Comparison of ENCODE assay signal across 20 cellular contexts in the genomic region with DNA sequence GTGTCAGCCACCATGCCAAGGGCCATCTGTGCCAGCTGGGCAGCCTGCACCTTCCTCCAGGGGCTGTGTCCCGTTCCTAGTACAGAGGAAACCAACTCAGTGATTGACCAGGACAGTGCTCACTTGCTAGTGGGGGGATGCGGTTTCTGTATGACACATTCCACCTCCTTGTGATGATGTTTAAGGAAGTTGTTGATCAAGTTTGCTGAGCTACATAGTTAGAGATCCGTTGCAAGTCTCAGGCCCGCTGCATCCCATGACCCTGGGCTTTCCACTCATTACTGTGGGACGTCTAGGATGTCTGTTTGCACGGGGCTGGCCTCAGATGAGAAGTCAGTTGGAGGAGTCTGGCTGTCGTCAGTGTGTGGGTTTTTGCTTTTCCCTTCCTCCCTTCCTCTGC. TPM values are rescaled to one million over a fixed set of nuclear protein-coding genes. Genes with fewer than 3 reads are reported as not detected.
DNase-seq lines count a peak whose midpoint lies in the region; ATAC-seq and TF ChIP-seq lines count a peak whose summit lies in the region.
"Had no signal": no experiment of that assay in that cellular context is flagged by ENCODE, and none has a peak within 500 bp of the region (broad histone marks: within the 10 kb centered on the region; RNA-seq: fewer than 3 reads in every experiment).

No MANE protein-coding gene starts in this region.

- H3K4me3 ChIP-seq in lower lobe of right lung (no peak overlapping the region), upper lobe of right lung (no peak overlapping the region), OCI-LY7 (ENCODE audit: low read depth, low read length, poor library complexity, severe bottlenecking) (no peak overlapping the region)
- H3K4me3 ChIP-seq: body of pancreas, MG63, sigmoid colon had no signal

- peaks cover 75% of the 10 kb centered on the region for H3K36me3 Mint-ChIP-seq in stimulated activated naive CD8-positive, alpha-beta T cell treated with anti-CD3 and anti-CD28 coated beads, Interleukin-15, Interleukin-2, amounts not matched to agents 100 ng/mL and 50 ng/mL, for 24 hours (ENCODE audit: low read depth)
- peaks cover 54% of the 10 kb centered on the region for H3K36me3 Mint-ChIP-seq in activated T-helper 1 cell treated with anti-CD3 and anti-CD28 coated beads, Interleukin-12 subunit alpha, Interleukin-12 subunit beta, Interleukin-2, Interleukin-4 antibody, amounts not matched to agents 30 ng/mL and 10 ng/mL and 1 ng/mL, durations not matched to agents 14 hours and 24 hours and 36 hours (ENCODE audit: low read depth)

- H3K36me3 ChIP-seq in lower lobe of right lung (peaks cover 100% of the 10 kb centered on the region), upper lobe of right lung (peaks cover 95% of the 10 kb centered on the region), OCI-LY7 (ENCODE audit: insufficient read depth, low read length) (peaks cover 4% of the 10 kb centered on the region; the same call in 1 of the 2 replicates)

- POLR2A ChIA-PET in OCI-LY7 (lab: Charles Lee), result no interaction called here

- no peak overlapping the region for H3K4me3 Mint-ChIP-seq in stimulated activated naive CD8-positive, alpha-beta T cell treated with anti-CD3 and anti-CD28 coated beads, Interleukin-15, Interleukin-2, amounts not matched to agents 100 ng/mL and 50 ng/mL, for 24 hours
- no peak overlapping the region for H3K4me3 Mint-ChIP-seq in activated T-helper 1 cell treated with anti-CD3 and anti-CD28 coated beads, Interleukin-12 subunit alpha, Interleukin-12 subunit beta, Interleukin-2, Interleukin-4 antibody, amounts not matched to agents 30 ng/mL and 10 ng/mL and 1 ng/mL, durations not matched to agents 14 hours and 24 hours and 36 hours
- H3K4me3 Mint-ChIP-seq: activated naive CD4-positive, alpha-beta T cell treated with anti-CD3 and anti-CD28 coated beads, Interleukin-2, amount 50 U/mL, for 24 hours had no signal

- intact Hi-C loops in activated T-helper 1 cell treated with anti-CD3 and anti-CD28 coated beads, Interleukin-12 subunit alpha, Interleukin-12 subunit beta, Interleukin-2, Interleukin-4 antibody, amounts not matched to agents 30 ng/mL and 10 ng/mL and 1 ng/mL, durations not matched to agents 14 hours and 24 hours and 36 hours (cut with micrococcal nuclease), result no loop called here
- intact Hi-C loops in lower lobe of right lung (cut with DNase I) (no loop called here), upper lobe of right lung (cut with DNase I) (no loop called here), OCI-LY7 (cut with micrococcal nuclease; ENCODE audit: unreplicated experiment) (no loop called here)

- CTCF ChIA-PET in OCI-LY7 (lab: Charles Lee; ENCODE audit: unreplicated experiment), result no interaction called here

- H3K27me3 Mint-ChIP-seq in stimulated activated naive CD8-positive, alpha-beta T cell treated with anti-CD3 and anti-CD28 coated beads, Interleukin-15, Interleukin-2, amounts not matched to agents 100 ng/mL and 50 ng/mL, for 24 hours, result no peaks in the 10 kb centered on the region
- no peaks in the 10 kb centered on the region for H3K27me3 Mint-ChIP-seq in activated T-helper 1 cell treated with anti-CD3 and anti-CD28 coated beads, Interleukin-12 subunit alpha, Interleukin-12 subunit beta, Interleukin-2, Interleukin-4 antibody, amounts not matched to agents 30 ng/mL and 10 ng/mL and 1 ng/mL, durations not matched to agents 14 hours and 24 hours and 36 hours (ENCODE audit: insufficient read depth)
- H3K27me3 Mint-ChIP-seq: activated naive CD4-positive, alpha-beta T cell treated with anti-CD3 and anti-CD28 coated beads, Interleukin-2, amount 50 U/mL, for 24 hours had no signal

- no peaks in the 10 kb centered on the region for H3K4me1 ChIP-seq in lower lobe of right lung
- no peaks in the 10 kb centered on the region for H3K4me1 ChIP-seq in upper lobe of right lung
- H3K4me1 ChIP-seq in OCI-LY7 (ENCODE audit: insufficient read depth, low read length, poor library complexity, severe bottlenecking), result no peaks in the 10 kb centered on the region
- H3K4me1 ChIP-seq: body of pancreas, sigmoid colon had no signal

- no TSS peak for BruUV-seq in OCI-LY7 (replicated peaks; lab: Mats Ljungman, UMichigan)

- H3K79me2 ChIP-seq in OCI-LY7 (ENCODE audit: insufficient read depth, low read depth, low read length), result no peaks in the 10 kb centered on the region

- H3K9me3 ChIP-seq in lower lobe of right lung (no peaks in the 10 kb centered on the region), upper lobe of right lung (no peaks in the 10 kb centered on the region), OCI-LY7 (ENCODE audit: low read length) (no peaks in the 10 kb centered on the region)
- H3K9me3 ChIP-seq: body of pancreas, MG63, sigmoid colon had no signal

- no peaks in the 10 kb centered on the region for H3K9me3 Mint-ChIP-seq in stimulated activated naive CD8-positive, alpha-beta T cell treated with anti-CD3 and anti-CD28 coated beads, Interleukin-15, Interleukin-2, amounts not matched to agents 100 ng/mL and 50 ng/mL, for 24 hours
- H3K9me3 Mint-ChIP-seq in activated T-helper 1 cell treated with anti-CD3 and anti-CD28 coated beads, Interleukin-12 subunit alpha, Interleukin-12 subunit beta, Interleukin-2, Interleukin-4 antibody, amounts not matched to agents 30 ng/mL and 10 ng/mL and 1 ng/mL, durations not matched to agents 14 hours and 24 hours and 36 hours, result no peaks in the 10 kb centered on the region
- H3K9me3 Mint-ChIP-seq: activated naive CD4-positive, alpha-beta T cell treated with anti-CD3 and anti-CD28 coated beads, Interleukin-2, amount 50 U/mL, for 24 hours had no signal

- no peak for DNase-seq in stimulated activated naive CD8-positive, alpha-beta T cell treated with anti-CD3 and anti-CD28 coated beads, Interleukin-15, Interleukin-2, amounts not matched to agents 100 U/mL and 50 U/mL, for 24 hours
- DNase-seq in activated T-helper 1 cell treated with anti-CD3 and anti-CD28 coated beads, Interleukin-12 subunit alpha, Interleukin-12 subunit beta, Interleukin-2, Interleukin-4 antibody, amounts not matched to agents 30 ng/mL and 10 ng/mL and 1 ng/mL, durations not matched to agents 14 hours and 24 hours and 36 hours (ENCODE audit: low spot score), result no peak
- DNase-seq in lower lobe of right lung (peak; percentile 48), upper lobe of right lung (no peak), SIG-M5 treated with dmso at 0.1 percent for 504 hours (lab: John Stamatoyannopoulos, UW; ENCODE audit: unreplicated experiment) (no peak), OCI-LY7 (ENCODE audit: low spot score) (no peak), RKO (ENCODE audit: low spot score) (no peak)
- DNase-seq: COR-L47, cortex of kidney, EL, GOT3, MG63, NCI-H2029, NCI-H510A treated with DMSO at 0.1 percent for 48 hours, SIG-M5, sigmoid colon had no signal

- no peak overlapping the region for H2AFZ ChIP-seq in OCI-LY7 (ENCODE audit: low read length)

- no peak for ATAC-seq in stimulated activated naive CD8-positive, alpha-beta T cell treated with anti-CD3 and anti-CD28 coated beads, Interleukin-15, Interleukin-2, amounts not matched to agents 100 U/mL and 50 U/mL, for 24 hours
- ATAC-seq in lower lobe of right lung (peak; percentile 13 to 22), upper lobe of right lung (peak; percentile 70)
- ATAC-seq: activated CD4-positive, CD25-positive, alpha-beta regulatory T cell treated with anti-CD3 and anti-CD28 coated beads, Interleukin-2, amount 50 U/mL, for 24 hours; body of pancreas had no signal

- H3K4me1 Mint-ChIP-seq in stimulated activated naive CD8-positive, alpha-beta T cell treated with anti-CD3 and anti-CD28 coated beads, Interleukin-15, Interleukin-2, amounts not matched to agents 100 ng/mL and 50 ng/mL, for 24 hours (ENCODE audit: low read depth), result peaks cover 8% of the 10 kb centered on the region
- H3K4me1 Mint-ChIP-seq in activated T-helper 1 cell treated with anti-CD3 and anti-CD28 coated beads, Interleukin-12 subunit alpha, Interleukin-12 subunit beta, Interleukin-2, Interleukin-4 antibody, amounts not matched to agents 30 ng/mL and 10 ng/mL and 1 ng/mL, durations not matched to agents 14 hours and 24 hours and 36 hours (ENCODE audit: low read depth), result peaks cover 22% of the 10 kb centered on the region
- H3K4me1 Mint-ChIP-seq: activated naive CD4-positive, alpha-beta T cell treated with anti-CD3 and anti-CD28 coated beads, Interleukin-2, amount 50 U/mL, for 24 hours had no signal

- H3K27me3 ChIP-seq in lower lobe of right lung (ENCODE audit: low read depth) (no peaks in the 10 kb centered on the region), upper lobe of right lung (no peaks in the 10 kb centered on the region)
- H3K27me3 ChIP-seq: body of pancreas, MG63, sigmoid colon had no signal

- H3K9me2 ChIP-seq in OCI-LY7 (ENCODE audit: insufficient read depth, low read length), result no peaks in the 10 kb centered on the region

- H3K27ac Mint-ChIP-seq in stimulated activated naive CD8-positive, alpha-beta T cell treated with anti-CD3 and anti-CD28 coated beads, Interleukin-15, Interleukin-2, amounts not matched to agents 100 ng/mL and 50 ng/mL, for 24 hours, result peak overlapping the region; percentile 4
- H3K27ac Mint-ChIP-seq in activated T-helper 1 cell treated with anti-CD3 and anti-CD28 coated beads, Interleukin-12 subunit alpha, Interleukin-12 subunit beta, Interleukin-2, Interleukin-4 antibody, amounts not matched to agents 30 ng/mL and 10 ng/mL and 1 ng/mL, durations not matched to agents 14 hours and 24 hours and 36 hours, result peak overlapping the region; percentile 65
- H3K27ac Mint-ChIP-seq: activated naive CD4-positive, alpha-beta T cell treated with anti-CD3 and anti-CD28 coated beads, Interleukin-2, amount 50 U/mL, for 24 hours had no signal

- H4K20me1 ChIP-seq in OCI-LY7 (ENCODE audit: insufficient read depth, low read length), result no peaks in the 10 kb centered on the region

- H3K4me2 ChIP-seq in OCI-LY7 (ENCODE audit: low read length), result no peak overlapping the region

- no peak overlapping the region for H3K27ac ChIP-seq in lower lobe of right lung
- no peak overlapping the region for H3K27ac ChIP-seq in upper lobe of right lung
- H3K27ac ChIP-seq in OCI-LY7 (ENCODE audit: low read depth, low read length, poor library complexity, severe bottlenecking), result no peak overlapping the region
- H3K27ac ChIP-seq: body of pancreas, sigmoid colon had no signal

- no peak for TF ChIP-seq CTCF in lower lobe of right lung (IDR thresholded peaks at IDR 0.05)
- TF ChIP-seq CTCF in upper lobe of right lung (IDR thresholded peaks at IDR 0.05), result no peak
- no peak for TF ChIP-seq CTCF in OCI-LY7 (conservative IDR thresholded peaks at IDR 0.05; ENCODE audit: low read length)

RNA-seq across cellular contexts. Expression of a gene that starts 33.6 kb away (rescaled TPM):
- total RNA-seq in activated T-helper 1 cell treated with anti-CD3 and anti-CD28 coated beads, Interleukin-12 subunit alpha, Interleukin-12 subunit beta, Interleukin-2, Interleukin-4 antibody, amounts not matched to agents 30 ng/mL and 10 ng/mL and 1 ng/mL, durations not matched to agents 14 hours and 24 hours and 36 hours, result 282 and 290 TPM in 2 replicates
- total RNA-seq in lower lobe of right lung (300 TPM), upper lobe of right lung (236 TPM), OCI-LY7 (2022) (64.0 and 68.6 TPM in 2 replicates)
- 41.9 and 58.8 TPM in 2 replicates for total RNA-seq in OCI-LY7 (2014; rRNA removed; shearing (Covaris generic))
